14 cellular contexts compared by ENCODE assay signal in genomic region chr6:39054577-39055142, GRCh38. TPM values are rescaled to one million over a fixed set of nuclear protein-coding genes. Genes with fewer than 3 reads are reported as not detected.
"Had no signal": no experiment of that assay in that cellular context is flagged by ENCODE, and none has a peak within 500 bp of the region (broad histone marks: within the 10 kb centered on the region; RNA-seq: fewer than 3 reads in every experiment).

No MANE protein-coding gene starts in this region.

- H3K27me3 ChIP-seq: ovary had no signal

- H3K27ac ChIP-seq: epithelial cell of prostate, neural progenitor cell, ovary had no signal

- ATAC-seq: activated T-helper 17 cell treated with anti-CD3 and anti-CD28 coated beads, Interleukin-2, amount 50 U/mL, for 72 hours had no signal

- H3K4me1 ChIP-seq: neural progenitor cell had no signal

- H3K36me3 ChIP-seq: neural progenitor cell, ovary had no signal

- H3K4me3 ChIP-seq: lung, neural progenitor cell, ovary had no signal

- DNase-seq: activated CD4-positive, alpha-beta T cell treated with anti-CD3 and anti-CD28 coated beads, Interleukin-2, amount 50 U/mL, for 48 hours; anterior cingulate cortex; foreskin melanocyte; naive B cell; stimulated activated CD4-positive, alpha-beta T cell treated with anti-CD3 and anti-CD28 coated beads, Interleukin-4, amount 100 ng/mL, for 24 hours; stimulated activated naive CD4-positive, alpha-beta T cell treated with Interleukin-2 at 50 U/mL for 16 hours had no signal

- H3K9me3 ChIP-seq: ovary had no signal

RNA-seq across cellular contexts. Expression of gene GLP1R, which starts 6.1 kb away (rescaled TPM):
- total RNA-seq: activated T-helper 17 cell treated with anti-CD3 and anti-CD28 coated beads, Interleukin-2, amount 50 U/mL, for 72 hours; dermis microvascular lymphatic vessel endothelial cell; fibroblast of lung; ovary; T-helper 1 cell treated with Interleukin-12 subunit alpha and Interleukin-12 subunit beta and Interleukin-4 antibody, amounts not matched to agents 30 ng/mL and 1 ng/mL, for 36 hours had no signal
- polyA plus RNA-seq: fibroblast of lung had no signal
